23 cellular contexts compared by ENCODE assay signal in genomic region chr18:41829648-41830516, GRCh38.
A peak's percentile ranks its signal among the peaks of the same experiment; 100 is the strongest.
DNase-seq lines count a peak whose midpoint lies in the region; TF ChIP-seq lines count a peak whose summit lies in the region.
"Had no signal": no experiment of that assay in that cellular context is flagged by ENCODE, and none has a peak within 500 bp of the region (broad histone marks: within the 10 kb centered on the region; RNA-seq: fewer than 3 reads in every experiment).

No MANE protein-coding gene starts in this region.

- H3K4me3 ChIP-seq in fibroblast of pulmonary artery (replicated peaks; ENCODE audit: low read depth, low read length), result no peak overlapping the region
- H3K4me3 ChIP-seq: A549, gastroesophageal sphincter, GM12878, testis had no signal

- DNase-seq in COLO668 (lab: John Stamatoyannopoulos, UW; ENCODE audit: unreplicated experiment) (peak; percentile 77), ELR (ENCODE audit: low read depth) (peak; percentile 82), RPMI7951 (ENCODE audit: low read depth) (peak; percentile 35), fibroblast of pulmonary artery (ENCODE audit: low read depth) (peak; percentile 31), T-helper 2 cell (no peak), NCI-H2081 treated with DMSO at 0.1 percent for 48 hours (lab: John Stamatoyannopoulos, UW) (no peak), iPS-NIHi11 (ENCODE audit: low spot score) (no peak), GM20000 (ENCODE audit: low spot score) (no peak)
- DNase-seq: activated CD4-positive, alpha-beta T cell treated with anti-CD3 and anti-CD28 coated beads for 4 hours; activated naive CD4-positive, alpha-beta T cell treated with anti-CD3 and anti-CD28 coated beads, Interleukin-2, amount 10 ng/mL, durations not matched to agents 7 days and 5 days; amniotic stem cell; CD4-positive, CD25-positive, alpha-beta regulatory T cell; HCEC 1CT; Kasumi-1; NCI-H1048; NCI-H1694 treated with DMSO at 0.1 percent for 48 hours; stimulated activated CD4-positive, alpha-beta T cell treated with anti-CD3 and anti-CD28 coated beads, Interleukin-2, amount 100 ng/mL, for 24 hours; stimulated activated naive CD8-positive, alpha-beta T cell treated with anti-CD3 and anti-CD28 coated beads, Interleukin-15, Interleukin-2, amounts not matched to agents 100 U/mL and 50 U/mL, for 24 hours; T-helper 17 cell; testis had no signal

- no peak for TF ChIP-seq CTCF in fibroblast of pulmonary artery (IDR thresholded peaks at IDR 0.05; ENCODE audit: low read length, missing control alignments)
- TF ChIP-seq CTCF in GM20000 (IDR thresholded peaks at IDR 0.05; ENCODE audit: extremely low read depth, missing control alignments), result no peak

Comparison
In these comparisons a context has a peak if more than half of its experiments do, and no peak if none do; other contexts are left out.
1. DNase-seq: peak in COLO668 (single experiment), ELR (single experiment), RPMI7951 (single experiment) and fibroblast of pulmonary artery (single experiment); none in T-helper 2 cell (0 of 5), NCI-H2081 treated with DMSO at 0.1 percent for 48 hours (single experiment), iPS-NIHi11 (single experiment) and GM20000 (single experiment).